Comparison of ENCODE assay signal across 10 cellular contexts in genomic region chr7:158586499-158587191, GRCh38. TPM values are rescaled to one million over a fixed set of nuclear protein-coding genes. Genes with fewer than 3 reads are reported as not detected.
DNase-seq lines count a peak whose midpoint lies in the region; ATAC-seq and TF ChIP-seq lines count a peak whose summit lies in the region.
"Had no signal": no experiment of that assay in that cellular context is flagged by ENCODE, and none has a peak within 500 bp of the region (broad histone marks: within the 10 kb centered on the region; RNA-seq: fewer than 3 reads in every experiment).

No MANE protein-coding gene starts in this region.

- TF ChIP-seq POLR2A in esophagus squamous epithelium (IDR thresholded peaks at IDR 0.05): no peak

- H3K36me3 Mint-ChIP-seq in naive thymus-derived CD8-positive, alpha-beta T cell: peaks cover 2 to 6% (median 3%) of the 10 kb centered on the region in 3 donors
- H3K36me3 Mint-ChIP-seq in type B pancreatic cell: no peaks in the 10 kb centered on the region

- H3K9me3 Mint-ChIP-seq in naive thymus-derived CD8-positive, alpha-beta T cell: peaks cover 0 to 8% (median 0%) of the 10 kb centered on the region in 9 donors
- H3K9me3 Mint-ChIP-seq in type B pancreatic cell: no peaks in the 10 kb centered on the region
- H3K9me3 Mint-ChIP-seq: activated naive CD4-positive, alpha-beta T cell treated with anti-CD3 and anti-CD28 coated beads, Interleukin-2, amount 50 U/mL, for 72 hours had no signal

- H3K4me3 ChIP-seq in heart right ventricle (peak overlapping the region in 9 of 10 donors; percentile 5 to 38 (median 27)), esophagus squamous epithelium (peak overlapping the region in 2 of 4 donors; percentile 45 to 59)

- H3K4me1 ChIP-seq in heart right ventricle: peaks cover 9 to 24% (median 15%) of the 10 kb centered on the region in 9 donors
- peaks cover 15 to 27% (median 16%) of the 10 kb centered on the region in 3 donors for H3K4me1 ChIP-seq in esophagus squamous epithelium

- WGBS in heart right ventricle, 2 donors: 4 to 6% methylated on average over 44 to 63 of the region's 65 CpGs
- WGBS in esophagus squamous epithelium, 2 donors: 8 to 12% methylated on average over 5 to 12 of the region's 65 CpGs

- ATAC-seq in heart right ventricle (no peak), Right ventricle myocardium inferior (no peak), HG03439 (IDR thresholded peaks at IDR 0.05; ENCODE audit: unreplicated experiment) (no peak), GM18498 (IDR thresholded peaks at IDR 0.05; ENCODE audit: unreplicated experiment) (no peak)
- no peak for ATAC-seq in naive thymus-derived CD8-positive, alpha-beta T cell

- H3K9me3 ChIP-seq in heart right ventricle (no peaks in the 10 kb centered on the region), esophagus squamous epithelium (no peaks in the 10 kb centered on the region)

- peaks cover 6 to 15% (median 12%) of the 10 kb centered on the region in 4 donors for H3K4me1 Mint-ChIP-seq in naive thymus-derived CD8-positive, alpha-beta T cell
- no peaks in the 10 kb centered on the region for H3K4me1 Mint-ChIP-seq in type B pancreatic cell (ENCODE audit: unreplicated experiment)

- H3K27ac Mint-ChIP-seq in naive thymus-derived CD8-positive, alpha-beta T cell: no peak overlapping the region
- H3K27ac Mint-ChIP-seq in type B pancreatic cell: no peak overlapping the region
- H3K27ac Mint-ChIP-seq: activated naive CD4-positive, alpha-beta T cell treated with anti-CD3 and anti-CD28 coated beads, Interleukin-2, amount 50 U/mL, for 72 hours had no signal

- intact Hi-C loops in heart right ventricle (cut with DNase I) (no loop called here), Right ventricle myocardium inferior (cut with DNase I) (no loop called here), esophagus squamous epithelium (cut with DNase I) (no loop called here)

- peaks cover 33 to 66% (median 45%) of the 10 kb centered on the region in 5 donors for H3K27me3 Mint-ChIP-seq in naive thymus-derived CD8-positive, alpha-beta T cell
- peaks cover 60% of the 10 kb centered on the region for H3K27me3 Mint-ChIP-seq in type B pancreatic cell

- POLR2A ChIA-PET in naive thymus-derived CD8-positive, alpha-beta T cell (lab: Charles Lee): no interaction called here

- H3K27ac ChIP-seq in heart right ventricle (no peak overlapping the region), esophagus squamous epithelium (no peak overlapping the region)

- H3K27me3 ChIP-seq in heart right ventricle: peaks cover 21 to 66% (median 61%) of the 10 kb centered on the region in 7 donors
- H3K27me3 ChIP-seq in esophagus squamous epithelium: peaks cover 0 to 85% (median 12%) of the 10 kb centered on the region in 4 donors

- H3K36me3 ChIP-seq in heart right ventricle: no peaks in the 10 kb centered on the region
- no peaks in the 10 kb centered on the region for H3K36me3 ChIP-seq in esophagus squamous epithelium

- DNase-seq in heart right ventricle (no peak), Right ventricle myocardium inferior (ENCODE audit: missing footprints) (no peak), cerebellum (ENCODE audit: low spot score) (peak; percentile 41), type B pancreatic cell (ENCODE audit: extremely low spot score, unreplicated experiment) (no peak), esophagus squamous epithelium (lab: John Stamatoyannopoulos, UW) (no peak)
- no peak for DNase-seq in naive thymus-derived CD8-positive, alpha-beta T cell
- DNase-seq: effector CD4-positive, alpha-beta T cell had no signal

- peak overlapping the region in 6 of 10 donors; percentile 4 to 72 (median 62) for H3K4me3 Mint-ChIP-seq in naive thymus-derived CD8-positive, alpha-beta T cell
- H3K4me3 Mint-ChIP-seq in type B pancreatic cell: peak overlapping the region; percentile 84

- TF ChIP-seq CTCF in heart right ventricle (IDR thresholded peaks at IDR 0.05): no peak
- no peak for TF ChIP-seq CTCF in type B pancreatic cell (conservative IDR thresholded peaks at IDR 0.05)
- no peak for TF ChIP-seq CTCF in esophagus squamous epithelium (IDR thresholded peaks at IDR 0.05)

RNA-seq across cellular contexts. Expression of gene PTPRN2, which starts 1.0 kb away (rescaled TPM):
- 1 to 10 TPM in 7 of 10 donors, under 1 TPM in 3; 0.82 to 1.8 (median 1.3) TPM for total RNA-seq in heart right ventricle
- 1 to 10 TPM; 1.1 to 1.5 TPM for polyA plus RNA-seq in heart right ventricle
- total RNA-seq in Right ventricle myocardium inferior: 1.6 TPM
- 35.7 TPM for total RNA-seq in cerebellum
- under 1 TPM; 0.78 to 0.99 TPM for total RNA-seq in naive thymus-derived CD8-positive, alpha-beta T cell
- 1 to 10 TPM in 2 of 3 donors, under 1 TPM in 1; 0.69 to 1.5 (median 1.4) TPM for polyA plus RNA-seq in naive thymus-derived CD8-positive, alpha-beta T cell
- 15.4 and 16.2 TPM in 2 replicates for total RNA-seq in type B pancreatic cell (ENCODE audit: low replicate concordance)
- 1 to 10 TPM in 2 of 4 donors, under 1 TPM in 2; 0.38 to 2.7 (median 1.0) TPM for total RNA-seq in esophagus squamous epithelium
